Comparison of ENCODE assay signal across 17 cellular contexts in the genomic region with DNA sequence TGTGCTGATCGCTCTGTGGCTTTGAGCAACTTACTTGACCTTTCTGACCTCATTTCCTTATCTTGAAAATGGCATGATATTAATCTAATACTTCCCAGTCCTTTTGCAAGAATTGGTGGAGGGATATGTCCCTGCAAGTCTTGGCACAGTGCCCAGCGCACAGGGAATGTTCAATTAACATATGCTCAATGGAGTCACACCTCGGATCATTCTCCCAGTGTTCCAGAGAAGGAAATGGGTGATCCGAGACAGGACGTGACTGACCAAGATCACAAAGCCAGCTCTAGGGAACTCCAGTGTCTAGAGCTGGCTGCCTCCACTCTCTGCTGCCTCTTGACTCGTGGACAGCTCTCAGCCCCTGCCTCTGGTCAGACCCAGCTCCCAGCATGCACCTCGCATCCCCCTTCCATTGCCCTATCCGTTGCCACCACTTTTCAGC. TPM values are rescaled to one million over a fixed set of nuclear protein-coding genes. Genes with fewer than 3 reads are reported as not detected.
DNase-seq lines count a peak whose midpoint lies in the region; ATAC-seq, FAIRE-seq and TF ChIP-seq lines count a peak whose summit lies in the region.
"Had no signal": no experiment of that assay in that cellular context is flagged by ENCODE, and none has a peak within 500 bp of the region (broad histone marks: within the 10 kb centered on the region; RNA-seq: fewer than 3 reads in every experiment).

No MANE protein-coding gene starts in this region.

- peaks cover 21% of the 10 kb centered on the region for H3K4me1 Mint-ChIP-seq in GM23338

- no peak overlapping the region for H2BK20ac ChIP-seq in IMR-90 (ENCODE audit: low read depth, low read length)

- no peaks in the 10 kb centered on the region for H3K9me3 Mint-ChIP-seq in GM23338
- H3K9me3 Mint-ChIP-seq: stimulated activated naive CD8-positive, alpha-beta T cell treated with anti-CD3 and anti-CD28 coated beads, Interleukin-15, Interleukin-2, amounts not matched to agents 100 ng/mL and 50 ng/mL, for 24 hours; T-helper 1 cell treated with Interleukin-12 subunit alpha and Interleukin-12 subunit beta and Interleukin-4 antibody, amounts not matched to agents 30 μg/mL and 1 μg/mL, for 36 hours had no signal

- ATAC-seq in IMR-90 (ENCODE audit: low read depth) (no peak), GM12878 (no peak), GM23338 (no peak)

- H3K27me3 Mint-ChIP-seq in GM23338 (ENCODE audit: insufficient read depth, low read depth, poor library complexity): peaks cover 30% of the 10 kb centered on the region

- H3K27me3 ChIP-seq in IMR-90 (ENCODE audit: control insufficient read depth, insufficient read depth, low read length) (no peaks in the 10 kb centered on the region), GM12878 (replicated peaks in 1 of 2; ENCODE audit: control insufficient read depth in 2 of 2, insufficient read depth in 2 of 2, low read length in 1 of 2) (peaks cover 0 to 3% of the 10 kb centered on the region in 2 experiments; a peak in 2 of 4 replicates), right atrium auricular region (no peaks in the 10 kb centered on the region), sigmoid colon (peaks cover 11 to 38% (median 12%) of the 10 kb centered on the region in 3 donors), GM23338 (ENCODE audit: insufficient read depth) (peaks cover 41% of the 10 kb centered on the region)

- H3K9me3 ChIP-seq in IMR-90 (ENCODE audit: control insufficient read depth, insufficient read depth, low read length): no peaks in the 10 kb centered on the region
- H3K9me3 ChIP-seq in GM12878 (replicated peaks; ENCODE audit: control insufficient read depth, insufficient read depth, low read length): no peaks in the 10 kb centered on the region
- no peaks in the 10 kb centered on the region for H3K9me3 ChIP-seq in right atrium auricular region
- H3K9me3 ChIP-seq in sigmoid colon: no peaks in the 10 kb centered on the region

- no peak overlapping the region for H4K8ac ChIP-seq in IMR-90 (ENCODE audit: low read depth in 2 of 2, low read length in 2 of 2)

- H3K36me3 ChIP-seq in IMR-90 (ENCODE audit: control insufficient read depth, insufficient read depth, low read length): peaks cover 2% of the 10 kb centered on the region; the same call in 1 of the 2 replicates
- H3K36me3 ChIP-seq in GM12878 (ENCODE audit: control insufficient read depth in 2 of 2, insufficient read depth in 2 of 2, low read length in 1 of 2): no peaks in the 10 kb centered on the region
- H3K36me3 ChIP-seq in right atrium auricular region: no peaks in the 10 kb centered on the region
- no peaks in the 10 kb centered on the region for H3K36me3 ChIP-seq in sigmoid colon
- H3K36me3 ChIP-seq in GM23338 (ENCODE audit: insufficient read depth): no peaks in the 10 kb centered on the region

- no peak overlapping the region for H4K91ac ChIP-seq in IMR-90 (ENCODE audit: insufficient read depth, low read depth, low read length)

- H3K9me2 ChIP-seq in GM23338 (ENCODE audit: insufficient read depth): no peaks in the 10 kb centered on the region

- TF ChIP-seq CTCF in IMR-90 (conservative IDR thresholded peaks at IDR 0.05; ENCODE audit: low read depth, low read length): no peak
- no peak for TF ChIP-seq CTCF in GM12878 (IDR thresholded peaks at IDR 0.05 in 2 of 3, conservative IDR thresholded peaks at IDR 0.05 in 1 of 3; ENCODE audit: control insufficient read depth in 2 of 3, extremely low read depth in 1 of 3, insufficient read depth in 1 of 3, low read depth in 3 of 3, low read length in 3 of 3)
- TF ChIP-seq CTCF in right atrium auricular region (IDR thresholded peaks at IDR 0.05): no peak
- TF ChIP-seq CTCF in sigmoid colon (IDR thresholded peaks at IDR 0.05): no peak
- TF ChIP-seq CTCF in GM23338 (conservative IDR thresholded peaks at IDR 0.05; ENCODE audit: low read depth in 2 of 2): no peak

- H2BK120ac ChIP-seq in IMR-90 (ENCODE audit: low read depth, low read length): no peak overlapping the region

- H2AK5ac ChIP-seq in IMR-90 (ENCODE audit: low read depth, low read length): no peak overlapping the region

- H3K18ac ChIP-seq in IMR-90 (ENCODE audit: low read depth, low read length): no peak overlapping the region

- in situ Hi-C loops in IMR-90 (cut with MboI; ENCODE audit: low sequenced_read_pairs) (loop anchor here (25.0 kb wide), 4 partner anchors 357 to 1668 kb away; a partner anchor contains a TSS), GM12878 (cut with MboI) (loop anchor here (10.0 kb wide), 1 partner anchor 1185 kb away; a partner anchor contains a TSS)

- no peak overlapping the region for H3K27ac Mint-ChIP-seq in GM23338
- H3K27ac Mint-ChIP-seq: activated naive CD8-positive, alpha-beta T cell treated with anti-CD3 and anti-CD28 coated beads for 36 hours; T-helper 1 cell treated with Interleukin-12 subunit alpha and Interleukin-12 subunit beta and Interleukin-4 antibody, amounts not matched to agents 30 μg/mL and 1 μg/mL, for 36 hours had no signal

- dilution Hi-C loops in IMR-90 (cut with HindIII; ENCODE audit: low sequenced_read_pairs, unreplicated experiment): no loop called here

- no peak overlapping the region for H2BK15ac ChIP-seq in IMR-90 (ENCODE audit: low read depth, low read length)

- SMC1A ChIA-PET in GM12878 (lab: Charles Lee; ENCODE audit: uncharacterized antibody, unreplicated experiment): interaction anchor here (0.6 to 1.0 kb wide), 2 partner anchors 178 to 1207 kb away, joined by 3 read pairs; no protein-coding TSS in a partner anchor

- no peak overlapping the region for H3K4me3 Mint-ChIP-seq in GM23338
- H3K4me3 Mint-ChIP-seq: stimulated activated naive CD8-positive, alpha-beta T cell treated with anti-CD3 and anti-CD28 coated beads, Interleukin-15, Interleukin-2, amounts not matched to agents 100 ng/mL and 50 ng/mL, for 24 hours; T-helper 1 cell treated with Interleukin-12 subunit alpha and Interleukin-12 subunit beta and Interleukin-4 antibody, amounts not matched to agents 30 μg/mL and 1 μg/mL, for 36 hours had no signal

- FAIRE-seq in GM12878 (lab: Jason Lieb, UNC): no peak
- FAIRE-seq: frontal cortex had no signal

- DNase-seq in IMR-90: no peak
- DNase-seq in GM12878 (ENCODE audit: low read depth, low spot score): no peak
- no peak for DNase-seq in right atrium auricular region (ENCODE audit: low spot score)
- DNase-seq in sigmoid colon: no peak
- no peak for DNase-seq in NOMO-1 treated with DMSO at 0.1 percent for 48 hours (lab: John Stamatoyannopoulos, UW; ENCODE audit: unreplicated experiment)
- DNase-seq in GM23338 (ENCODE audit: low spot score): no peak
- no peak for DNase-seq in NCI-H1048 (lab: John Stamatoyannopoulos, UW)
- DNase-seq: activated CD8-positive, alpha-beta memory T cell treated with anti-CD3 and anti-CD28 coated beads for 24 hours; activated naive CD8-positive, alpha-beta T cell treated with anti-CD3 and anti-CD28 coated beads for 36 hours; cortex of kidney; NCI-H1694; stimulated activated CD4-positive, alpha-beta T cell treated with anti-CD3 and anti-CD28 coated beads, Interleukin-4, amount 100 ng/mL, for 1 hour had no signal

- POLR2A ChIA-PET in IMR-90 (lab: Charles Lee; ENCODE audit: unreplicated experiment) (no interaction called here), GM12878 (lab: Charles Lee) (interaction anchor here (1.0 kb wide), 1 partner anchor 21 kb away, joined by 5 read pairs; a partner anchor contains a TSS)

- H3K79me1 ChIP-seq in IMR-90 (ENCODE audit: low read depth in 1 of 2, low read length in 2 of 2): peaks cover 0 to 7% of the 10 kb centered on the region in 2 experiments; a peak in 1 of 4 replicates

- peaks cover under 1% of the 10 kb centered on the region; the same call in 1 of the 2 replicates for H4K20me1 ChIP-seq in IMR-90 (ENCODE audit: insufficient read depth, low read length)
- no peaks in the 10 kb centered on the region for H4K20me1 ChIP-seq in GM12878 (ENCODE audit: control insufficient read depth, insufficient read depth)
- H4K20me1 ChIP-seq in GM23338 (replicated peaks; ENCODE audit: insufficient read depth): no peaks in the 10 kb centered on the region; the same call in 1 of the 2 replicates

- H4K5ac ChIP-seq in IMR-90 (ENCODE audit: low read depth, low read length): no peak overlapping the region

- H3K9me1 ChIP-seq in IMR-90 (ENCODE audit: insufficient read depth, low read length): peaks cover 4% of the 10 kb centered on the region; the same call in 1 of the 2 replicates

- TF ChIP-seq POLR2A in IMR-90 (IDR thresholded peaks at IDR 0.05; ENCODE audit: low read depth, low read length) (no peak), GM12878 (IDR thresholded peaks at IDR 0.05; ENCODE audit: low read depth, low read length) (no peak), sigmoid colon (IDR thresholded peaks at IDR 0.05) (no peak)

- BruUV-seq in IMR-90 (replicated peaks; lab: Mats Ljungman, UMichigan): no TSS peak
- no TSS peak for BruUV-seq in GM12878 (replicated peaks; lab: Mats Ljungman, UMichigan)

- H2AK9ac ChIP-seq in IMR-90 (replicated peaks; ENCODE audit: low read depth, low read length, poor library complexity): no peak overlapping the region

- RAD21 ChIA-PET in GM12878 (lab: Charles Lee; ENCODE audit: unreplicated experiment): no interaction called here

- no peak for TF ChIP-seq RAD21 in IMR-90 (IDR thresholded peaks at IDR 0.05; ENCODE audit: low read length)
- TF ChIP-seq RAD21 in GM12878 (IDR thresholded peaks at IDR 0.05; ENCODE audit: insufficient read depth, low read depth, low read length): no peak

- H3K27ac ChIP-seq in IMR-90 (ENCODE audit: insufficient read depth, low read length): no peak overlapping the region
- H3K27ac ChIP-seq in GM12878 (ENCODE audit: control insufficient read depth, insufficient read depth): no peak overlapping the region
- H3K27ac ChIP-seq in right atrium auricular region: peak overlapping the region; percentile 76 to 85
- peak overlapping the region; percentile 72 to 82 (median 76) for H3K27ac ChIP-seq in sigmoid colon
- no peak overlapping the region for H3K27ac ChIP-seq in GM23338 (ENCODE audit: low read depth)

- 67% methylated on average over 2 of the region's 8 CpGs; no CpG with 5 or more reads in 1 of the 2 experiments for WGBS in IMR-90 (ENCODE audit: extremely low coverage in 2 of 2, insufficient read length in 1 of 2), 2 experiments
- 49% methylated on average over 8 of the region's 8 CpGs for WGBS in GM12878 (ENCODE audit: insufficient coverage, insufficient replicate concordance, low lambda C conversion rate, missing lambda C conversion rate)
- WGBS in sigmoid colon, 2 donors: 13 to 61% methylated on average over 8 of the region's 8 CpGs

- H2AFZ ChIP-seq in IMR-90 (replicated peaks; ENCODE audit: low read length, poor library complexity): no peak overlapping the region
- no peak overlapping the region for H2AFZ ChIP-seq in GM12878 (ENCODE audit: control insufficient read depth, low read depth, low read length)
- H2AFZ ChIP-seq in GM23338: no peak overlapping the region

- H3K4me2 ChIP-seq in IMR-90 (ENCODE audit: low read depth, low read length) (no peak overlapping the region), GM12878 (ENCODE audit: control insufficient read depth, insufficient read depth) (no peak overlapping the region), GM23338 (no peak overlapping the region)

- no peak overlapping the region for H3K4me3 ChIP-seq in IMR-90 (ENCODE audit: insufficient read depth, low read depth, low read length)
- no peak overlapping the region for H3K4me3 ChIP-seq in GM12878
- no peak overlapping the region for H3K4me3 ChIP-seq in right atrium auricular region
- no peak overlapping the region for H3K4me3 ChIP-seq in sigmoid colon
- H3K4me3 ChIP-seq in GM23338: no peak overlapping the region

- no peak overlapping the region for H2BK5ac ChIP-seq in IMR-90 (ENCODE audit: low read depth, low read length, poor library complexity, severe bottlenecking)

- H3K79me2 ChIP-seq in GM12878 (ENCODE audit: control insufficient read depth, insufficient read depth, low read length) (no peaks in the 10 kb centered on the region), GM23338 (replicated peaks; ENCODE audit: insufficient read depth) (no peaks in the 10 kb centered on the region; the same call in 1 of the 2 replicates)

- H3K9ac ChIP-seq in IMR-90 (ENCODE audit: low read depth, low read length) (no peak overlapping the region), GM12878 (ENCODE audit: control insufficient read depth, insufficient read depth, low read length) (no peak overlapping the region)

- intact Hi-C loops in IMR-90 (cut with micrococcal nuclease) (loop anchor here (10.0 kb wide), 1 partner anchor 615 kb away; no protein-coding TSS in a partner anchor), GM12878 (cut with micrococcal nuclease; ENCODE audit: unreplicated experiment) (no loop called here), sigmoid colon (cut with DNase I) (loop anchor here (10.0 kb wide), 2 partner anchors 265 to 645 kb away; a partner anchor contains a TSS)

- CTCF ChIA-PET in IMR-90 (lab: Yijun Ruan, JAX) (no interaction called here), GM12878 (lab: Yijun Ruan, JAX) (interaction anchor here (1.4 to 1.5 kb wide), 2 partner anchors 10 to 12 kb away, joined by 5 to 10 read pairs; no protein-coding TSS in a partner anchor)

- 0 out of 2 replicates have a peak overlapping the region, but pooled peaks have one; percentile 48 for H3K23ac ChIP-seq in IMR-90 (ENCODE audit: low read depth, low read length)

- no peak overlapping the region for H3K4ac ChIP-seq in IMR-90 (ENCODE audit: low read depth, low read length)

- no peak overlapping the region for H3K14ac ChIP-seq in IMR-90 (replicated peaks; ENCODE audit: low read depth, low read length)

- H3K36me3 Mint-ChIP-seq in GM23338 (ENCODE audit: low read depth): no peaks in the 10 kb centered on the region; the same call in 2 of the 3 replicates
- H3K36me3 Mint-ChIP-seq: activated naive CD8-positive, alpha-beta T cell treated with anti-CD3 and anti-CD28 coated beads for 36 hours had no signal

- H3F3A ChIP-seq in GM23338 (replicated peaks; ENCODE audit: low read depth): 0 out of 2 replicates have a peak, but pooled peaks cover 3% of the 10 kb centered on the region

- no peak overlapping the region for H3K56ac ChIP-seq in IMR-90 (ENCODE audit: extremely low read depth, insufficient read depth, low read length)

- peaks cover 12% of the 10 kb centered on the region for H3K4me1 ChIP-seq in IMR-90 (ENCODE audit: control insufficient read depth, insufficient read depth, low read length)
- H3K4me1 ChIP-seq in GM12878 (ENCODE audit: control insufficient read depth, insufficient read depth, low read length): peaks cover 3% of the 10 kb centered on the region
- peaks cover 0 to 41% of the 10 kb centered on the region in 2 donors for H3K4me1 ChIP-seq in right atrium auricular region
- peaks cover 0 to 18% (median 15%) of the 10 kb centered on the region in 4 donors for H3K4me1 ChIP-seq in sigmoid colon
- H3K4me1 ChIP-seq in GM23338 (ENCODE audit: insufficient read depth): peaks cover 17% of the 10 kb centered on the region

- TF ChIP-seq EP300 in GM12878 (IDR thresholded peaks at IDR 0.05; ENCODE audit: borderline replicate concordance in 1 of 2, control insufficient read depth in 1 of 2, low read depth in 2 of 2, low read length in 2 of 2) (no peak), sigmoid colon (IDR thresholded peaks at IDR 0.05) (no peak)

RNA-seq across cellular contexts. Expression of a gene that starts 3.6 kb away (rescaled TPM):
- 7.2 and 7.8 TPM in 2 replicates for total RNA-seq in IMR-90 (2012; rRNA removed)
- 25.3 and 45.3 TPM in 2 replicates for polyA plus RNA-seq in IMR-90 (2012; rRNA removed)
- 68.0 and 69.8 TPM in 2 replicates for polyA plus RNA-seq in IMR-90 (2012; cell fraction: cytosol; rRNA removed)
- 13.3 and 20.0 TPM in 2 replicates for polyA plus RNA-seq in IMR-90 (2012; cell fraction: nucleus; rRNA removed; ENCODE audit: low replicate concordance)
- total RNA-seq in GM12878 (2013; cell fraction: nucleolus; rRNA removed): 3.9 and 7.3 TPM in 2 replicates
- total RNA-seq in GM12878 (2014; rRNA removed): 1.3 and 1.8 TPM in 2 replicates
- total RNA-seq in GM12878 (2014; rRNA removed; fragmentation: Illumina TruSeq; extraction: Trizol): 1.2 TPM in 1 of 2 replicates, not detected in the other
- total RNA-seq in GM12878 (2021): 1.4 and 1.5 TPM in 2 replicates
- polyA plus RNA-seq in GM12878 (2011; ENCODE audit: low read depth): not detected
- 0.40 and 0.42 TPM in 2 replicates for polyA plus RNA-seq in GM12878 (2011; rRNA removed)
- polyA plus RNA-seq in GM12878 (2011; cell fraction: cytosol; rRNA removed): 0.81 and 1.2 TPM in 2 replicates
- polyA plus RNA-seq in GM12878 (2011; cell fraction: nucleus; rRNA removed): 0.23 and 0.99 TPM in 2 replicates
- polyA plus RNA-seq in GM12878 (2012): 0.49 and 0.79 TPM in 2 replicates
- not detected in 2 replicates for polyA plus RNA-seq in GM12878 (2014; fragmentation: Illumina TruSeq; extraction: Trizol)
- not detected for polyA plus RNA-seq in GM12878 (2014; fragmentation: Nextera tagmentation; extraction: Ambion mirVana)
- 1.1 and 1.4 TPM in 2 replicates for polyA plus RNA-seq in GM12878 (2014; rRNA removed)
- polyA plus RNA-seq in GM12878 (2016; fragmentation: Nextera tagmentation; extraction: Ambion mirVana): not detected
- not detected in 2 replicates for polyA minus RNA-seq in GM12878 (2011; rRNA and poly(A)+ RNA removed)
- not detected in 2 replicates for polyA minus RNA-seq in GM12878 (2011; cell fraction: cytosol; rRNA and poly(A)+ RNA removed)
- not detected in 2 replicates for polyA minus RNA-seq in GM12878 (2011; cell fraction: nucleus; rRNA and poly(A)+ RNA removed)
- 10 to 100 TPM; 11.4 to 15.2 TPM for total RNA-seq in right atrium auricular region
- total RNA-seq in sigmoid colon: 10 to 100 TPM; 12.1 to 16.6 (median 13.1) TPM
- 100 to 1,000 TPM; 171 to 529 (median 348) TPM for polyA plus RNA-seq in sigmoid colon
- total RNA-seq in GM23338 (2014; rRNA removed; shearing (Covaris generic)): 0.35 and 3.4 TPM in 2 replicates
- 1.4 and 2.3 TPM in 2 replicates for polyA plus RNA-seq in GM23338 (2016; fragmentation: Nextera tagmentation; extraction: Ambion mirVana)
- total RNA-seq: OCI-LY7 had no signal

RNA-seq across cellular contexts. Expression of a gene that starts 5.9 kb away (rescaled TPM):
- total RNA-seq in IMR-90 (2012; rRNA removed): 0.83 and 1.1 TPM in 2 replicates
- polyA plus RNA-seq in IMR-90 (2012; rRNA removed): 0.69 and 0.94 TPM in 2 replicates
- 0.29 and 1.4 TPM in 2 replicates for polyA plus RNA-seq in IMR-90 (2012; cell fraction: cytosol; rRNA removed)
- 0.34 and 0.86 TPM in 2 replicates for polyA plus RNA-seq in IMR-90 (2012; cell fraction: nucleus; rRNA removed; ENCODE audit: low replicate concordance)
- total RNA-seq in GM12878 (2013; cell fraction: nucleolus; rRNA removed): 3.4 and 4.5 TPM in 2 replicates
- total RNA-seq in GM12878 (2014; rRNA removed): 2.9 and 4.0 TPM in 2 replicates
- total RNA-seq in GM12878 (2014; rRNA removed; fragmentation: Illumina TruSeq; extraction: Trizol): 0.76 and 0.78 TPM in 2 replicates
- total RNA-seq in GM12878 (2021): 2.5 and 3.5 TPM in 2 replicates
- 0.26 TPM for polyA plus RNA-seq in GM12878 (2011; ENCODE audit: low read depth)
- 0.09 and 0.20 TPM in 2 replicates for polyA plus RNA-seq in GM12878 (2011; rRNA removed)
- 0.27 and 0.55 TPM in 2 replicates for polyA plus RNA-seq in GM12878 (2011; cell fraction: cytosol; rRNA removed)
- polyA plus RNA-seq in GM12878 (2011; cell fraction: nucleus; rRNA removed): 0.67 and 0.78 TPM in 2 replicates
- polyA plus RNA-seq in GM12878 (2012): 1.1 and 1.8 TPM in 2 replicates
- 0.11 and 0.46 TPM in 2 replicates for polyA plus RNA-seq in GM12878 (2014; fragmentation: Illumina TruSeq; extraction: Trizol)
- polyA plus RNA-seq in GM12878 (2014; fragmentation: Nextera tagmentation; extraction: Ambion mirVana): 1 to 10 TPM in 1 of 2 experiments, under 1 TPM in 1; 0.18 to 1.7 TPM
- 2.1 and 2.7 TPM in 2 replicates for polyA plus RNA-seq in GM12878 (2014; rRNA removed)
- under 1 TPM in 1 of 2 experiments, not detected in 1; 0.09 TPM for polyA plus RNA-seq in GM12878 (2016; fragmentation: Nextera tagmentation; extraction: Ambion mirVana)
- polyA minus RNA-seq in GM12878 (2011; rRNA and poly(A)+ RNA removed): 0.22 and 1.8 TPM in 2 replicates
- 1.2 and 1.7 TPM in 2 replicates for polyA minus RNA-seq in GM12878 (2011; cell fraction: cytosol; rRNA and poly(A)+ RNA removed)
- polyA minus RNA-seq in GM12878 (2011; cell fraction: nucleus; rRNA and poly(A)+ RNA removed): 2.8 and 3.3 TPM in 2 replicates
- 1 to 10 TPM; 2.1 to 4.9 TPM for total RNA-seq in right atrium auricular region
- total RNA-seq in sigmoid colon: 1 to 10 TPM; 2.5 to 7.8 (median 3.6) TPM
- 10 to 100 TPM in 2 of 3 donors, 1 to 10 TPM in 1; 8.1 to 14.8 (median 13.2) TPM for polyA plus RNA-seq in sigmoid colon
- 3.3 and 6.4 TPM in 2 replicates for total RNA-seq in GM23338 (2014; rRNA removed; shearing (Covaris generic))
- polyA plus RNA-seq in GM23338 (2016; fragmentation: Nextera tagmentation; extraction: Ambion mirVana): 0.26 and 0.52 TPM in 2 replicates

RNA-seq across cellular contexts. Expression of a gene that starts 20.5 kb away (rescaled TPM):
- total RNA-seq in IMR-90 (2012; rRNA removed) (17.5 and 21.1 TPM in 2 replicates), GM12878 (2014; rRNA removed) (21.7 and 26.3 TPM in 2 replicates), GM12878 (2014; rRNA removed; fragmentation: Illumina TruSeq; extraction: Trizol) (11.3 and 11.5 TPM in 2 replicates), GM12878 (2021) (119 and 145 TPM in 2 replicates), right atrium auricular region (10 to 100 TPM; 32.1 to 36.4 TPM), sigmoid colon (100 to 1,000 TPM in 2 of 4 donors, 10 to 100 TPM in 2; 59.1 to 286 (median 107) TPM)
- polyA plus RNA-seq in IMR-90 (2012; rRNA removed) (93.9 and 108 TPM in 2 replicates), GM12878 (2011; rRNA removed) (16.2 and 36.4 TPM in 2 replicates), GM12878 (2014; fragmentation: Illumina TruSeq; extraction: Trizol) (14.8 and 32.4 TPM in 2 replicates), GM12878 (2014; fragmentation: Nextera tagmentation; extraction: Ambion mirVana) (1 to 10 TPM; 2.3 to 2.5 TPM), GM12878 (2014; rRNA removed) (143 and 168 TPM in 2 replicates), GM12878 (2016; fragmentation: Nextera tagmentation; extraction: Ambion mirVana) (10 to 100 TPM; 46.0 to 51.4 TPM), sigmoid colon (100 to 1,000 TPM in 1 of 3 donors, 10 to 100 TPM in 2; 13.6 to 148 (median 18.0) TPM), GM23338 (2016; fragmentation: Nextera tagmentation; extraction: Ambion mirVana) (41.2 and 42.1 TPM in 2 replicates)
- 13.4 and 19.9 TPM in 2 replicates for polyA plus RNA-seq in IMR-90 (2012; cell fraction: cytosol; rRNA removed)
- polyA plus RNA-seq in IMR-90 (2012; cell fraction: nucleus; rRNA removed; ENCODE audit: low replicate concordance): 1,067 and 1,629 TPM in 2 replicates
- 745 and 840 TPM in 2 replicates for total RNA-seq in GM12878 (2013; cell fraction: nucleolus; rRNA removed)
- 107 TPM for polyA plus RNA-seq in GM12878 (2011; ENCODE audit: low read depth)
- 67.6 and 93.3 TPM in 2 replicates for polyA plus RNA-seq in GM12878 (2011; cell fraction: cytosol; rRNA removed)
- polyA plus RNA-seq in GM12878 (2011; cell fraction: nucleus; rRNA removed): 848 and 1,111 TPM in 2 replicates
- polyA plus RNA-seq in GM12878 (2012): 140 and 142 TPM in 2 replicates
- polyA minus RNA-seq in GM12878 (2011; rRNA and poly(A)+ RNA removed): 30.6 and 63.8 TPM in 2 replicates
- polyA minus RNA-seq in GM12878 (2011; cell fraction: cytosol; rRNA and poly(A)+ RNA removed): 25.0 and 27.4 TPM in 2 replicates
- polyA minus RNA-seq in GM12878 (2011; cell fraction: nucleus; rRNA and poly(A)+ RNA removed): 96.6 and 120 TPM in 2 replicates
- total RNA-seq in GM23338 (2014; rRNA removed; shearing (Covaris generic)): 45.6 and 74.3 TPM in 2 replicates

RNA-seq across cellular contexts. Expression of a gene that starts 33.1 kb away (rescaled TPM):
- total RNA-seq in IMR-90 (2012; rRNA removed) (not detected in 2 replicates), GM12878 (2014; rRNA removed) (not detected in 2 replicates), GM12878 (2014; rRNA removed; fragmentation: Illumina TruSeq; extraction: Trizol) (not detected in 2 replicates), GM12878 (2021) (not detected in 2 replicates), right atrium auricular region (not detected), sigmoid colon (not detected)
- polyA plus RNA-seq in IMR-90 (2012; rRNA removed) (not detected in 2 replicates), GM12878 (2011; rRNA removed) (0.26 TPM in 1 of 2 replicates, not detected in the other), GM12878 (2014; fragmentation: Illumina TruSeq; extraction: Trizol) (not detected in 2 replicates), GM12878 (2014; fragmentation: Nextera tagmentation; extraction: Ambion mirVana) (not detected), GM12878 (2014; rRNA removed) (not detected in 2 replicates), GM12878 (2016; fragmentation: Nextera tagmentation; extraction: Ambion mirVana) (not detected), sigmoid colon (1 to 10 TPM in 1 of 3 donors, not detected in 2; 1.9 TPM), GM23338 (2016; fragmentation: Nextera tagmentation; extraction: Ambion mirVana) (not detected in 2 replicates)
- not detected in 2 replicates for polyA plus RNA-seq in IMR-90 (2012; cell fraction: cytosol; rRNA removed)
- polyA plus RNA-seq in IMR-90 (2012; cell fraction: nucleus; rRNA removed; ENCODE audit: low replicate concordance): not detected in 2 replicates
- total RNA-seq in GM12878 (2013; cell fraction: nucleolus; rRNA removed): not detected in 2 replicates
- polyA plus RNA-seq in GM12878 (2011; ENCODE audit: low read depth): not detected
- polyA plus RNA-seq in GM12878 (2011; cell fraction: cytosol; rRNA removed): 0.27 and 0.40 TPM in 2 replicates
- 0.54 TPM in 1 of 2 replicates, not detected in the other for polyA plus RNA-seq in GM12878 (2011; cell fraction: nucleus; rRNA removed)
- polyA plus RNA-seq in GM12878 (2012): 0.18 TPM in 1 of 2 replicates, not detected in the other
- not detected in 2 replicates for polyA minus RNA-seq in GM12878 (2011; rRNA and poly(A)+ RNA removed)
- polyA minus RNA-seq in GM12878 (2011; cell fraction: cytosol; rRNA and poly(A)+ RNA removed): not detected in 2 replicates
- polyA minus RNA-seq in GM12878 (2011; cell fraction: nucleus; rRNA and poly(A)+ RNA removed): not detected in 2 replicates
- not detected in 2 replicates for total RNA-seq in GM23338 (2014; rRNA removed; shearing (Covaris generic))
- total RNA-seq: lower leg skin, OCI-LY7 had no signal

RNA-seq across cellular contexts. Expression of a gene that starts 54.3 kb away (rescaled TPM):
- not detected in 2 replicates for total RNA-seq in IMR-90 (2012; rRNA removed)
- polyA plus RNA-seq in IMR-90 (2012; rRNA removed): not detected in 2 replicates
- 0.05 TPM in 1 of 2 replicates, not detected in the other for polyA plus RNA-seq in IMR-90 (2012; cell fraction: cytosol; rRNA removed)
- 0.34 TPM in 1 of 2 replicates, not detected in the other for polyA plus RNA-seq in IMR-90 (2012; cell fraction: nucleus; rRNA removed; ENCODE audit: low replicate concordance)
- total RNA-seq in GM12878 (2013; cell fraction: nucleolus; rRNA removed): 0.31 and 0.81 TPM in 2 replicates
- total RNA-seq in GM12878 (2014; rRNA removed): 0.27 TPM in 1 of 2 replicates, not detected in the other
- 0.09 TPM in 1 of 2 replicates, not detected in the other for total RNA-seq in GM12878 (2014; rRNA removed; fragmentation: Illumina TruSeq; extraction: Trizol)
- total RNA-seq in GM12878 (2021): 0.32 and 0.36 TPM in 2 replicates
- 0.16 TPM for polyA plus RNA-seq in GM12878 (2011; ENCODE audit: low read depth)
- polyA plus RNA-seq in GM12878 (2011; rRNA removed): not detected in 2 replicates
- polyA plus RNA-seq in GM12878 (2011; cell fraction: cytosol; rRNA removed): 0.08 TPM in 1 of 2 replicates, not detected in the other
- 0.23 and 0.31 TPM in 2 replicates for polyA plus RNA-seq in GM12878 (2011; cell fraction: nucleus; rRNA removed)
- 0.36 and 0.76 TPM in 2 replicates for polyA plus RNA-seq in GM12878 (2012)
- 0.01 TPM in 1 of 2 replicates, not detected in the other for polyA plus RNA-seq in GM12878 (2014; fragmentation: Illumina TruSeq; extraction: Trizol)
- under 1 TPM in 1 of 2 experiments, not detected in 1; 0.05 TPM for polyA plus RNA-seq in GM12878 (2014; fragmentation: Nextera tagmentation; extraction: Ambion mirVana)
- polyA plus RNA-seq in GM12878 (2014; rRNA removed): 0.08 TPM in 1 of 2 replicates, not detected in the other
- under 1 TPM; 0.16 to 0.26 TPM for polyA plus RNA-seq in GM12878 (2016; fragmentation: Nextera tagmentation; extraction: Ambion mirVana)
- not detected in 2 replicates for polyA minus RNA-seq in GM12878 (2011; rRNA and poly(A)+ RNA removed)
- polyA minus RNA-seq in GM12878 (2011; cell fraction: cytosol; rRNA and poly(A)+ RNA removed): not detected in 2 replicates
- polyA minus RNA-seq in GM12878 (2011; cell fraction: nucleus; rRNA and poly(A)+ RNA removed): not detected in 2 replicates
- 1 to 10 TPM; 1.7 to 2.7 TPM for total RNA-seq in right atrium auricular region
- total RNA-seq in sigmoid colon: 1 to 10 TPM; 2.5 to 5.4 (median 3.7) TPM
- polyA plus RNA-seq in sigmoid colon: 1 to 10 TPM in 2 of 3 donors, under 1 TPM in 1; 0.23 to 2.2 (median 1.8) TPM
- 31.8 and 40.8 TPM in 2 replicates for total RNA-seq in GM23338 (2014; rRNA removed; shearing (Covaris generic))
- polyA plus RNA-seq in GM23338 (2016; fragmentation: Nextera tagmentation; extraction: Ambion mirVana): 18.2 and 21.5 TPM in 2 replicates

Comparison
In these comparisons a context has a peak if more than half of its experiments do, and no peak if none do; other contexts are left out.
1. H3K27ac ChIP-seq: peak in right atrium auricular region (2 of 2) and sigmoid colon (4 of 4); none in IMR-90 (single experiment), GM12878 (single experiment) and GM23338 (single experiment).